1 cellular context compared by ENCODE assay signal in genomic region chr4:173805884-173806283, GRCh38.
TF ChIP-seq lines count a peak whose summit lies in the region.

No MANE protein-coding gene starts in this region.

TF ChIP-seq in GM23338, 12 proteins besides CTCF, POLR2A, EP300 and RAD21 (continued from another document):
- TF ChIP-seq REST (IDR thresholded peaks at IDR 0.05; ENCODE audit: unreplicated experiment) = no peak
- no peak for TF ChIP-seq ZNF114 (CRISPR knock-in tag; IDR thresholded peaks at IDR 0.05)
- no peak for TF ChIP-seq ETS1 (IDR thresholded peaks at IDR 0.05)
- TF ChIP-seq POLR2AphosphoS5 (IDR thresholded peaks at IDR 0.05; ENCODE audit: low read depth) = no peak
- no peak for TF ChIP-seq CREB1 (CRISPR knock-in tag; IDR thresholded peaks at IDR 0.05; ENCODE audit: low read depth)
- no peak for TF ChIP-seq STAT1 (IDR thresholded peaks at IDR 0.05; ENCODE audit: unreplicated experiment)
